Comparison of ENCODE assay signal across 8 cellular contexts in the genomic region with DNA sequence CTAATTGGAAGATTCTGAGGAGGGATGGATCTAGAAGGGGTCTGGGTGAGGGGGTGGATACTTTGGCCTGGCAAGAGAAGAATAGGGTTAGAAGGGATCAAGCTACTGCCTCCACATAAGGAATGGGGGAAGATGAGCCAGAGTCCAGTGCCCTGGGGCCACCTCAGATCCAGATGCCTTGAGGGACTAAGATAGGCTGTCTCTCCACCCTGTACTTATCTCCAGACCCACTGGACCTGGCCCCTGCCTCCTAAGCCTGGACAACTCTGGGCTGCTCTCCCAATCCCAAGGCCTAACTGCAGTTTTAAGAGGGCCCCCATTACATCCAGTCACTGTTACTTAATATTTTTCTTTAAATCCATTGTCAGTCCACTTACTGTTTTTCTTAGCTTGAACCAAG. TPM values are rescaled to one million over a fixed set of nuclear protein-coding genes. Genes with fewer than 3 reads are reported as not detected.
A peak's percentile ranks its signal among the peaks of the same experiment; 100 is the strongest.
DNase-seq lines count a peak whose midpoint lies in the region; ATAC-seq and TF ChIP-seq lines count a peak whose summit lies in the region.

No MANE protein-coding gene starts in this region.

- in situ Hi-C loops in GM13976 (cut with MboI; ENCODE audit: low sequenced_read_pairs, unreplicated experiment) = no loop called here

- CTCF ChIA-PET in Calu3 (lab: Charles Lee) (interaction anchor here (0.5 to 1.6 kb wide), 6 partner anchors 12 to 105 kb away, joined by 3 to 6 read pairs (median 4); a partner anchor contains a TSS), RWPE1 (lab: Yijun Ruan, JAX) (no interaction called here)

- H3K4me2 ChIP-seq in parathyroid adenoma (ENCODE audit: low read length) = peak overlapping the region; percentile 96

- POLR2A ChIA-PET in RWPE1 (lab: Yijun Ruan, JAX; ENCODE audit: low non-redundant PET) = no interaction called here

- H3K79me2 ChIP-seq in parathyroid adenoma = peaks cover 53% of the 10 kb centered on the region

- ATAC-seq in HG02970 (IDR thresholded peaks at IDR 0.05; ENCODE audit: low FRiP score, unreplicated experiment) (no peak), GM21717 (IDR thresholded peaks at IDR 0.05; ENCODE audit: unreplicated experiment) (no peak)

- H3K36me3 Mint-ChIP-seq in Calu3 (ENCODE audit: insufficient read depth, unreplicated experiment) = peaks cover 35% of the 10 kb centered on the region

- H3K4me3 Mint-ChIP-seq in Calu3 (ENCODE audit: low read depth, unreplicated experiment) = peak overlapping the region; percentile 99

- H3K4me1 ChIP-seq in esophagus muscularis mucosa (peaks cover 70 to 77% (median 75%) of the 10 kb centered on the region in 4 donors), parathyroid adenoma (peaks cover 18% of the 10 kb centered on the region)

- H3K4me3 ChIP-seq in esophagus muscularis mucosa = peak overlapping the region; percentile 70 to 98 (median 96)
- peak overlapping the region; percentile 93 for H3K4me3 ChIP-seq in parathyroid adenoma (ENCODE audit: low read depth, low read length)

- TF ChIP-seq POLR2A in esophagus muscularis mucosa (IDR thresholded peaks at IDR 0.05; ENCODE audit: low read depth) = no peak

- no peak for TF ChIP-seq EP300 in esophagus muscularis mucosa (IDR thresholded peaks at IDR 0.05)

- peak overlapping the region; percentile 90 for H3K27ac Mint-ChIP-seq in Calu3 (ENCODE audit: unreplicated experiment)

- TF ChIP-seq CTCF in Calu3 (IDR thresholded peaks at IDR 0.05; ENCODE audit: unreplicated experiment) = no peak
- TF ChIP-seq CTCF in RWPE1 (conservative IDR thresholded peaks at IDR 0.05; ENCODE audit: low read depth) = no peak
- no peak for TF ChIP-seq CTCF in esophagus muscularis mucosa (IDR thresholded peaks at IDR 0.05)
- TF ChIP-seq CTCF in parathyroid adenoma (IDR thresholded peaks at IDR 0.05) = no peak
- no peak for TF ChIP-seq CTCF in GM13976 (IDR thresholded peaks at IDR 0.05; ENCODE audit: borderline replicate concordance, control extremely low read depth, extremely low read depth, insufficient read depth, missing control alignments)

- no peak overlapping the region for H2AFZ ChIP-seq in parathyroid adenoma

- intact Hi-C loops in Calu3 (cut with micrococcal nuclease; ENCODE audit: unreplicated experiment) = no loop called here
- intact Hi-C loops in esophagus muscularis mucosa (cut with DNase I) = no loop called here

- H3K36me3 ChIP-seq in esophagus muscularis mucosa (peaks cover 0 to 2% (median under 1%) of the 10 kb centered on the region in 4 donors), parathyroid adenoma (ENCODE audit: control insufficient read depth, insufficient read depth, low read length) (no peaks in the 10 kb centered on the region)

- no peaks in the 10 kb centered on the region for H3K9me3 Mint-ChIP-seq in Calu3 (ENCODE audit: low read depth, unreplicated experiment)

- H3K9me3 ChIP-seq in esophagus muscularis mucosa = no peaks in the 10 kb centered on the region
- H3K9me3 ChIP-seq in parathyroid adenoma (ENCODE audit: control insufficient read depth, low read length) = no peaks in the 10 kb centered on the region

- DNase-seq in Calu3 (no peak), RWPE1 (ENCODE audit: low spot score) (no peak), esophagus muscularis mucosa (ENCODE audit: extremely low spot score) (no peak), glomerular visceral epithelial cell (ENCODE audit: extremely low spot score) (no peak), GM13976 (ENCODE audit: low spot score) (no peak)

- H3K9ac ChIP-seq in parathyroid adenoma = no peak overlapping the region

- no peaks in the 10 kb centered on the region for H3K27me3 Mint-ChIP-seq in Calu3 (ENCODE audit: unreplicated experiment)

- H3K27me3 ChIP-seq in esophagus muscularis mucosa (no peaks in the 10 kb centered on the region), parathyroid adenoma (ENCODE audit: control insufficient read depth, insufficient read depth, low read length) (no peaks in the 10 kb centered on the region)

- no TSS peak for BruUV-seq in Calu3 (replicated peaks; lab: Mats Ljungman, UMichigan)

- H3K27ac ChIP-seq in RWPE1 = peak overlapping the region; percentile 95
- H3K27ac ChIP-seq in esophagus muscularis mucosa (replicated peaks in 1 of 4) = peak overlapping the region; percentile 89 to 96 (median 95)
- peak overlapping the region; percentile 68 for H3K27ac ChIP-seq in parathyroid adenoma

- H3K4me1 Mint-ChIP-seq in Calu3 (ENCODE audit: low read depth, unreplicated experiment) = peaks cover 28% of the 10 kb centered on the region

RNA-seq across cellular contexts. Expression of a gene that starts 2.0 kb away (rescaled TPM):
- total RNA-seq in Calu3 (2022) (105 and 106 TPM in 2 replicates), esophagus muscularis mucosa (100 to 1,000 TPM in 2 of 4 donors, 10 to 100 TPM in 2; 64.0 to 119 (median 86.3) TPM)

RNA-seq across cellular contexts. Expression of a gene that starts 17.4 kb away (rescaled TPM):
- 394 and 401 TPM in 2 replicates for total RNA-seq in Calu3 (2022)
- 100 to 1,000 TPM; 258 to 397 (median 298) TPM for total RNA-seq in esophagus muscularis mucosa

RNA-seq across cellular contexts. Expression of a gene that starts 22.0 kb away (rescaled TPM):
- 79.6 and 87.9 TPM in 2 replicates for total RNA-seq in Calu3 (2022)
- 10 to 100 TPM; 29.3 to 39.5 (median 33.8) TPM for total RNA-seq in esophagus muscularis mucosa

RNA-seq across cellular contexts. Expression of a gene that starts 28.8 kb away (rescaled TPM):
- total RNA-seq in Calu3 (2022) = 114 and 116 TPM in 2 replicates
- total RNA-seq in esophagus muscularis mucosa = 10 to 100 TPM; 34.8 to 43.2 (median 36.9) TPM
